8 cellular contexts compared by ENCODE assay signal in genomic region chr15:69059170-69059943, GRCh38. TPM values are rescaled to one million over a fixed set of nuclear protein-coding genes. Genes with fewer than 3 reads are reported as not detected.
DNase-seq lines count a peak whose midpoint lies in the region; ATAC-seq and TF ChIP-seq lines count a peak whose summit lies in the region.

No MANE protein-coding gene starts in this region.

- DNase-seq in Caco-2 = peak; percentile 85 to 87
- peak; percentile 66 for DNase-seq in KG1 (lab: John Stamatoyannopoulos, UW)
- peak; percentile 71 to 77 for DNase-seq in PC-9
- DNase-seq in activated T-cell treated with anti-CD3 and anti-CD28 coated beads for 24 hours (ENCODE audit: low read depth) = peak; percentile 56
- DNase-seq in naive thymus-derived CD8-positive, alpha-beta T cell = peak; percentile 42 to 86 (median 64)
- peak; percentile 44 for DNase-seq in stimulated activated naive B cell treated with anti-CD40 and anti-IgM and Interleukin-4, amounts not matched to agents 10 μg/mL and 1 μg/mL and 100 μg/mL, for 72 hours

- H3K4me3 Mint-ChIP-seq in Caco-2 (ENCODE audit: unreplicated experiment) = no peak overlapping the region
- H3K4me3 Mint-ChIP-seq in naive thymus-derived CD8-positive, alpha-beta T cell = peak overlapping the region in 7 of 10 donors; percentile 23 to 52 (median 41)
- H3K4me3 Mint-ChIP-seq in stimulated activated naive B cell treated with anti-CD40 and anti-IgM and Interleukin-4, amounts not matched to agents 10 μg/mL and 1 μg/mL and 100 μg/mL, for 72 hours = no peak overlapping the region

- POLR2A ChIA-PET in Caco-2 (lab: Charles Lee) = no interaction called here
- POLR2A ChIA-PET in PC-9 (lab: Charles Lee; ENCODE audit: unreplicated experiment) = no interaction called here
- POLR2A ChIA-PET in naive thymus-derived CD8-positive, alpha-beta T cell (lab: Charles Lee) = interaction anchor here (0.8 kb wide), 1 partner anchor 393 kb away, joined by 3 read pairs; the partner anchor contains the start of gene RPLP1

- H3F3A ChIP-seq in PC-9 (ENCODE audit: insufficient read depth, low read depth) = peaks cover 6% of the 10 kb centered on the region; the same call in 1 of the 2 replicates

- no peaks in the 10 kb centered on the region for H3K9me3 Mint-ChIP-seq in Caco-2 (ENCODE audit: unreplicated experiment)
- H3K9me3 Mint-ChIP-seq in naive thymus-derived CD8-positive, alpha-beta T cell = no peaks in the 10 kb centered on the region
- H3K9me3 Mint-ChIP-seq in stimulated activated naive B cell treated with anti-CD40 and anti-IgM and Interleukin-4, amounts not matched to agents 10 μg/mL and 1 μg/mL and 100 μg/mL, for 72 hours = no peaks in the 10 kb centered on the region

- BruUV-seq in Caco-2 (replicated peaks; lab: Mats Ljungman, UMichigan) (no TSS peak), PC-9 (replicated peaks; lab: Mats Ljungman, UMichigan) (no TSS peak)

- no peak overlapping the region for H3K27ac ChIP-seq in PC-9

- H3K4me3 ChIP-seq in Caco-2 (ENCODE audit: low read depth, low read length) (no peak overlapping the region), PC-9 (no peak overlapping the region)

- no peak overlapping the region for H2AFZ ChIP-seq in PC-9

- no peaks in the 10 kb centered on the region for H3K9me3 ChIP-seq in Caco-2
- H3K9me3 ChIP-seq in PC-9 (ENCODE audit: insufficient read depth, low read depth) = no peaks in the 10 kb centered on the region

- TF ChIP-seq CTCF in Caco-2 (IDR thresholded peaks at IDR 0.05; ENCODE audit: insufficient read depth in 1 of 2, low read depth in 1 of 2, low read length in 1 of 2, severe bottlenecking in 1 of 2, unreplicated experiment in 1 of 2) (peak; percentile 86 to 89), PC-9 (conservative IDR thresholded peaks at IDR 0.05) (peak; percentile 86)

- no peaks in the 10 kb centered on the region for H3K4me1 Mint-ChIP-seq in Caco-2 (ENCODE audit: low read depth, unreplicated experiment)
- peaks cover 5 to 29% (median 29%) of the 10 kb centered on the region in 4 donors for H3K4me1 Mint-ChIP-seq in naive thymus-derived CD8-positive, alpha-beta T cell
- peaks cover 10% of the 10 kb centered on the region in 2 donors for H3K4me1 Mint-ChIP-seq in stimulated activated naive B cell treated with anti-CD40 and anti-IgM and Interleukin-4, amounts not matched to agents 10 μg/mL and 1 μg/mL and 100 μg/mL, for 72 hours

- H3K79me2 ChIP-seq in PC-9 (ENCODE audit: low read depth) = no peaks in the 10 kb centered on the region

- H3K4me2 ChIP-seq in PC-9 = 0 out of 2 replicates have a peak overlapping the region, but pooled peaks have one; percentile 32

- ATAC-seq in esophagus mucosa = peak; percentile 64
- peak; percentile 54 to 76 for ATAC-seq in naive thymus-derived CD8-positive, alpha-beta T cell
- ATAC-seq in stimulated activated naive B cell treated with anti-CD40 and anti-IgM and Interleukin-4, amounts not matched to agents 10 μg/mL and 1 μg/mL and 100 μg/mL, for 72 hours (replicated peaks) = peak; percentile 63 to 72
- no peak for ATAC-seq in GM18505 (IDR thresholded peaks at IDR 0.05; ENCODE audit: unreplicated experiment)

- intact Hi-C loops in Caco-2 (cut with micrococcal nuclease; ENCODE audit: unreplicated experiment) (loop anchor here (1.0 to 5.0 kb wide), 5 partner anchors 101 to 353 kb away; partner anchors contain the start of genes GLCE and KIF23), PC-9 (cut with micrococcal nuclease; ENCODE audit: unreplicated experiment) (loop anchor here (1.0 to 10.0 kb wide), 7 partner anchors 74 to 505 kb away; no protein-coding TSS in a partner anchor)

- H3K27me3 ChIP-seq in Caco-2 (replicated peaks; ENCODE audit: control insufficient read depth, insufficient read depth, low read length) (peaks cover 2% of the 10 kb centered on the region; the same call in 1 of the 2 replicates), PC-9 (ENCODE audit: insufficient read depth, low read depth) (no peaks in the 10 kb centered on the region)

- no peak for TF ChIP-seq POLR2A in GM18505 (IDR thresholded peaks at IDR 0.05; ENCODE audit: borderline replicate concordance, extremely low read depth, insufficient read depth, insufficient read length)

- no peaks in the 10 kb centered on the region for H3K9me2 ChIP-seq in PC-9 (ENCODE audit: insufficient read depth)

- no peaks in the 10 kb centered on the region for H3K36me3 ChIP-seq in Caco-2 (ENCODE audit: control insufficient read depth, insufficient read depth, low read length)
- no peaks in the 10 kb centered on the region for H3K36me3 ChIP-seq in PC-9 (ENCODE audit: low read depth)

- H4K20me1 ChIP-seq in PC-9 (ENCODE audit: insufficient read depth) = no peaks in the 10 kb centered on the region

- peaks cover 10% of the 10 kb centered on the region for H3K27me3 Mint-ChIP-seq in Caco-2 (ENCODE audit: insufficient read depth, unreplicated experiment)
- peaks cover 3 to 24% (median 10%) of the 10 kb centered on the region in 5 donors for H3K27me3 Mint-ChIP-seq in naive thymus-derived CD8-positive, alpha-beta T cell
- peaks cover 20 to 27% of the 10 kb centered on the region in 2 donors for H3K27me3 Mint-ChIP-seq in stimulated activated naive B cell treated with anti-CD40 and anti-IgM and Interleukin-4, amounts not matched to agents 10 μg/mL and 1 μg/mL and 100 μg/mL, for 72 hours

- CTCF ChIA-PET in Caco-2 (lab: Charles Lee) = interaction anchor here (0.6 to 1.1 kb wide), 10 partner anchors 14 to 404 kb away, joined by 3 to 12 read pairs (median 4); partner anchors contain the start of genes GLCE and KIF23
- CTCF ChIA-PET in PC-9 (lab: Charles Lee) = interaction anchor here (1.0 kb wide), 1 partner anchor 74 kb away, joined by 4 read pairs; no protein-coding TSS in a partner anchor

- H3K36me3 Mint-ChIP-seq in Caco-2 (ENCODE audit: insufficient read depth, unreplicated experiment) = no peaks in the 10 kb centered on the region
- H3K36me3 Mint-ChIP-seq in naive thymus-derived CD8-positive, alpha-beta T cell = no peaks in the 10 kb centered on the region
- H3K36me3 Mint-ChIP-seq in stimulated activated naive B cell treated with anti-CD40 and anti-IgM and Interleukin-4, amounts not matched to agents 10 μg/mL and 1 μg/mL and 100 μg/mL, for 72 hours = no peaks in the 10 kb centered on the region

- no peak overlapping the region for H3K27ac Mint-ChIP-seq in Caco-2 (ENCODE audit: unreplicated experiment)
- peak overlapping the region in 8 of 10 donors; percentile 37 to 81 (median 72) for H3K27ac Mint-ChIP-seq in naive thymus-derived CD8-positive, alpha-beta T cell
- H3K27ac Mint-ChIP-seq in stimulated activated naive B cell treated with anti-CD40 and anti-IgM and Interleukin-4, amounts not matched to agents 10 μg/mL and 1 μg/mL and 100 μg/mL, for 72 hours = no peak overlapping the region

- H3K4me1 ChIP-seq in Caco-2 (no peaks in the 10 kb centered on the region), PC-9 (replicated peaks; ENCODE audit: insufficient read depth) (peaks cover 3% of the 10 kb centered on the region)

RNA-seq across cellular contexts. Expression of gene NOX5, which starts 44.9 kb away (rescaled TPM):
- total RNA-seq in Caco-2 (2022) = 0.05 TPM in 1 of 2 replicates, not detected in the other
- total RNA-seq in PC-9 (2021) = 0.85 and 1.5 TPM in 2 replicates
- total RNA-seq in esophagus mucosa = 0.44 TPM
- total RNA-seq in naive thymus-derived CD8-positive, alpha-beta T cell = under 1 TPM; 0.05 TPM
- polyA plus RNA-seq in naive thymus-derived CD8-positive, alpha-beta T cell = not detected

Comparison
In these comparisons a context has a peak if more than half of its experiments do, and no peak if none do; other contexts are left out.
1. H3K27ac Mint-ChIP-seq: peak in naive thymus-derived CD8-positive, alpha-beta T cell (8 of 10); none in Caco-2 (single experiment) and stimulated activated naive B cell treated with anti-CD40 and anti-IgM and Interleukin-4, amounts not matched to agents 10 μg/mL and 1 μg/mL and 100 μg/mL, for 72 hours (single experiment).
2. H3K4me3 Mint-ChIP-seq: peak in naive thymus-derived CD8-positive, alpha-beta T cell (7 of 10); none in Caco-2 (single experiment) and stimulated activated naive B cell treated with anti-CD40 and anti-IgM and Interleukin-4, amounts not matched to agents 10 μg/mL and 1 μg/mL and 100 μg/mL, for 72 hours (0 of 2).
3. Peak in every context shown above with its lines, with median percentiles within 50 percentile points of each other: DNase-seq.